In the genomic region with DNA sequence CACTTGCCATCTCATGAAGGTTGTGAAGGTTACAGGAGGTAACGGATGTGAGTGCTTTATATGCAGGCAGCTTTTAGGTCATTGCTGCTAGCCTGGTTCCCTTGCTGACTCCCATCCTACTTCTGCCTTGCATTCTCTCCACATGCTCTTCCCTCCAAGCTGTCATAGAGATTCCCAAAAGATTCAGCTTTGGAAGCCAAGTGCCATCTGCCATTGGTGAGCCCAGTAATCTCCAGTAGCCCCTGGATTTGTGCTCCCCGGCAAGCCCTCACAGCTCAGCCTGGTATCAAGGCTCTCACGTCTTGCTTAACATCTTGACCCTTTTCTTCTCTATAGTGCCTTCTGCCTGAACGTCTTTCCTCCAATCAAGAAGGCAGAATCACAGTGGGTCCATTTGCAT, we compare ENCODE assay signal across 24 cellular contexts.
"Had no signal": no experiment of that assay in that cellular context is flagged by ENCODE, and none has a peak within 500 bp of the region (broad histone marks: within the 10 kb centered on the region; RNA-seq: fewer than 3 reads in every experiment).

No MANE protein-coding gene starts in this region.

- ATAC-seq: activated CD8-positive, alpha-beta memory T cell treated with anti-CD3 and anti-CD28 coated beads, Interleukin-2, amount 10 ng/mL, durations not matched to agents 7 days and 5 days; activated T-cell treated with anti-CD3 and anti-CD28 coated beads, Interleukin-2, amount 50 U/mL, for 4 hours; T-helper 17 cell had no signal

- H3K27me3 Mint-ChIP-seq: activated B cell treated with CpG ODN at 0.5 μM for 24 hours; activated CD4-positive, alpha-beta T cell treated with anti-CD3 and anti-CD28 coated beads, Interleukin-2, amount 10 ng/mL, durations not matched to agents 24 days and 14 days; activated CD8-positive, alpha-beta memory T cell treated with anti-CD3 and anti-CD28 coated beads, Interleukin-2, amount 10 ng/mL, durations not matched to agents 7 days and 5 days had no signal

- H3K4me3 ChIP-seq: cardiac muscle cell, colonic mucosa, Peyer's patch had no signal

- H3K36me3 Mint-ChIP-seq: activated CD8-positive, alpha-beta memory T cell treated with anti-CD3 and anti-CD28 coated beads, Interleukin-2, amount 10 ng/mL, durations not matched to agents 7 days and 5 days; activated naive CD4-positive, alpha-beta T cell treated with anti-CD3 and anti-CD28 coated beads, Interleukin-2, amount 10 ng/mL, durations not matched to agents 7 days and 5 days; activated naive CD8-positive, alpha-beta T cell treated with anti-CD3 and anti-CD28 coated beads for 36 hours had no signal

- DNase-seq: activated B cell treated with CpG ODN at 0.5 μM for 24 hours; activated CD4-positive, alpha-beta T cell treated with anti-CD3 and anti-CD28 coated beads for 1 hour; activated CD4-positive, alpha-beta T cell treated with anti-CD3 and anti-CD28 coated beads, Interleukin-2, amount 10 ng/mL, durations not matched to agents 24 days and 14 days; activated CD4-positive, alpha-beta T cell treated with anti-CD3 and anti-CD28 coated beads, Interleukin-2, amount 50 U/mL, for 48 hours; activated CD8-positive, alpha-beta memory T cell treated with anti-CD3 and anti-CD28 coated beads, Interleukin-2, amount 10 ng/mL, durations not matched to agents 7 days and 5 days; activated gamma-delta T cell treated with Interleukin-2 at 50 U/mL for 16 hours; activated naive CD4-positive, alpha-beta T cell treated with anti-CD3 and anti-CD28 coated beads, Interleukin-2, amount 10 ng/mL, durations not matched to agents 7 days and 5 days; activated naive CD8-positive, alpha-beta T cell treated with anti-CD3 and anti-CD28 coated beads for 36 hours; activated T-cell treated with anti-CD3 and anti-CD28 coated beads, Interleukin-2, amount 50 U/mL, for 4 hours; brain microvascular endothelial cell; colonic mucosa; MM.1S; NCI-H1105; NCI-H1436; NCI-H1694 treated with DMSO at 0.1 percent for 48 hours; NCI-H2029 treated with DMSO at 0.1 percent for 48 hours; NCI-H446 treated with DMSO at 0.1 percent for 48 hours; NCI-H526 treated with DMSO at 0.1 percent for 48 hours; Peyer's patch; SHP77; T-helper 17 cell; T-helper 9 cell had no signal

- H3K4me1 ChIP-seq: colonic mucosa, Peyer's patch had no signal

- H3K27ac ChIP-seq: brain microvascular endothelial cell, cardiac muscle cell, colonic mucosa, Peyer's patch, RWPE1 had no signal

- H3K27me3 ChIP-seq: brain microvascular endothelial cell, cardiac muscle cell, colonic mucosa, Peyer's patch had no signal

- H3K36me3 ChIP-seq: brain microvascular endothelial cell, cardiac muscle cell, colonic mucosa, Peyer's patch had no signal

- H3K4me1 Mint-ChIP-seq: activated B cell treated with CpG ODN at 0.5 μM for 24 hours; activated CD4-positive, alpha-beta T cell treated with anti-CD3 and anti-CD28 coated beads, Interleukin-2, amount 10 ng/mL, durations not matched to agents 24 days and 14 days; activated CD8-positive, alpha-beta memory T cell treated with anti-CD3 and anti-CD28 coated beads, Interleukin-2, amount 10 ng/mL, durations not matched to agents 7 days and 5 days; activated naive CD4-positive, alpha-beta T cell treated with anti-CD3 and anti-CD28 coated beads, Interleukin-2, amount 10 ng/mL, durations not matched to agents 7 days and 5 days; activated naive CD8-positive, alpha-beta T cell treated with anti-CD3 and anti-CD28 coated beads for 36 hours; T-helper 17 cell had no signal

- H3K9me3 ChIP-seq: colonic mucosa had no signal

- H3K9me3 Mint-ChIP-seq: activated B cell treated with CpG ODN at 0.5 μM for 24 hours; activated CD4-positive, alpha-beta T cell treated with anti-CD3 and anti-CD28 coated beads, Interleukin-2, amount 10 ng/mL, durations not matched to agents 24 days and 14 days; activated naive CD4-positive, alpha-beta T cell treated with anti-CD3 and anti-CD28 coated beads, Interleukin-2, amount 10 ng/mL, durations not matched to agents 7 days and 5 days; activated naive CD8-positive, alpha-beta T cell treated with anti-CD3 and anti-CD28 coated beads for 36 hours had no signal

- H3K27ac Mint-ChIP-seq: activated B cell treated with CpG ODN at 0.5 μM for 24 hours; activated CD4-positive, alpha-beta T cell treated with anti-CD3 and anti-CD28 coated beads, Interleukin-2, amount 10 ng/mL, durations not matched to agents 24 days and 14 days; activated CD8-positive, alpha-beta memory T cell treated with anti-CD3 and anti-CD28 coated beads, Interleukin-2, amount 10 ng/mL, durations not matched to agents 7 days and 5 days; activated naive CD4-positive, alpha-beta T cell treated with anti-CD3 and anti-CD28 coated beads, Interleukin-2, amount 10 ng/mL, durations not matched to agents 7 days and 5 days; activated naive CD8-positive, alpha-beta T cell treated with anti-CD3 and anti-CD28 coated beads for 36 hours; T-helper 17 cell had no signal

- H3K4me3 Mint-ChIP-seq: activated B cell treated with CpG ODN at 0.5 μM for 24 hours; activated CD4-positive, alpha-beta T cell treated with anti-CD3 and anti-CD28 coated beads, Interleukin-2, amount 10 ng/mL, durations not matched to agents 24 days and 14 days; activated CD8-positive, alpha-beta memory T cell treated with anti-CD3 and anti-CD28 coated beads, Interleukin-2, amount 10 ng/mL, durations not matched to agents 7 days and 5 days; activated naive CD4-positive, alpha-beta T cell treated with anti-CD3 and anti-CD28 coated beads, Interleukin-2, amount 10 ng/mL, durations not matched to agents 7 days and 5 days; activated naive CD8-positive, alpha-beta T cell treated with anti-CD3 and anti-CD28 coated beads for 36 hours; activated T-cell treated with anti-CD3 and anti-CD28 coated beads, Interleukin-2, amount 50 U/mL, for 4 hours; T-helper 17 cell had no signal
